ENCODE assay signal across 8 cellular contexts in genomic region chr17:1398900-1399299, GRCh38. TPM values are rescaled to one million over a fixed set of nuclear protein-coding genes. Genes with fewer than 3 reads are reported as not detected.
DNase-seq lines count a peak whose midpoint lies in the region; ATAC-seq and TF ChIP-seq lines count a peak whose summit lies in the region.

No MANE protein-coding gene starts in this region.

- peaks cover 29 to 56% (median 36%) of the 10 kb centered on the region in 3 donors for H3K4me1 ChIP-seq in esophagus squamous epithelium

- intact Hi-C loops in esophagus squamous epithelium (cut with DNase I): no loop called here

- WGBS in esophagus squamous epithelium, 2 donors: 0 to 1% methylated on average over 15 of the region's 15 CpGs

- TF ChIP-seq POLR2A in esophagus squamous epithelium (IDR thresholded peaks at IDR 0.05): no peak

- peak; percentile 30 for DNase-seq in activated naive CD4-positive, alpha-beta T cell treated with Interleukin-2 at 50 U/mL for 16 hours
- no peak for DNase-seq in activated naive CD4-positive, alpha-beta T cell (lab: John Stamatoyannopoulos, UW)
- DNase-seq in esophagus squamous epithelium (lab: John Stamatoyannopoulos, UW) (no peak), omental fat pad (ENCODE audit: low spot score) (no peak)

- H3K9me3 ChIP-seq in esophagus squamous epithelium: no peaks in the 10 kb centered on the region

- peak overlapping the region; percentile 97 for H3K27ac ChIP-seq in VCaP
- H3K27ac ChIP-seq in esophagus squamous epithelium: peak overlapping the region; percentile 91 to 98 (median 96)

- TF ChIP-seq CTCF in VCaP (conservative IDR thresholded peaks at IDR 0.05): no peak
- TF ChIP-seq CTCF in esophagus squamous epithelium (IDR thresholded peaks at IDR 0.05): no peak
- no peak for TF ChIP-seq CTCF in omental fat pad (IDR thresholded peaks at IDR 0.05)

- H3K4me3 ChIP-seq in esophagus squamous epithelium: peak overlapping the region; percentile 82 to 95 (median 83)

- H3K27me3 ChIP-seq in esophagus squamous epithelium: no peaks in the 10 kb centered on the region

- H3K36me3 ChIP-seq in esophagus squamous epithelium: peaks cover 0 to 17% (median 0%) of the 10 kb centered on the region in 3 donors

- ATAC-seq in omental fat pad (ENCODE audit: low FRiP score) (peak; percentile 37), GM21447 (IDR thresholded peaks at IDR 0.05; ENCODE audit: unreplicated experiment) (no peak), GM19328 (IDR thresholded peaks at IDR 0.05; ENCODE audit: unreplicated experiment) (no peak), GM21619 (IDR thresholded peaks at IDR 0.05; ENCODE audit: unreplicated experiment) (no peak)

RNA-seq across cellular contexts. Expression of gene YWHAE, which starts 1.1 kb away (rescaled TPM):
- 100 to 1,000 TPM; 505 to 758 (median 567) TPM for total RNA-seq in esophagus squamous epithelium
- total RNA-seq in omental fat pad: 100 to 1,000 TPM; 489 to 684 (median 635) TPM

RNA-seq across cellular contexts. Expression of gene CRK, which starts 57.1 kb away (rescaled TPM):
- total RNA-seq in esophagus squamous epithelium: 10 to 100 TPM; 33.8 to 59.3 (median 51.2) TPM
- total RNA-seq in omental fat pad: 100 to 1,000 TPM in 2 of 4 donors, 10 to 100 TPM in 2; 84.5 to 104 (median 95.7) TPM
